Comparison of ENCODE assay signal across 11 cellular contexts in genomic region chr19:1154731-1155351, GRCh38. TPM values are rescaled to one million over a fixed set of nuclear protein-coding genes. Genes with fewer than 3 reads are reported as not detected.
DNase-seq lines count a peak whose midpoint lies in the region; ATAC-seq, FAIRE-seq and TF ChIP-seq lines count a peak whose summit lies in the region.
"Had no signal": no experiment of that assay in that cellular context is flagged by ENCODE, and none has a peak within 500 bp of the region (broad histone marks: within the 10 kb centered on the region; RNA-seq: fewer than 3 reads in every experiment).

No MANE protein-coding gene starts in this region.

- peak overlapping the region; percentile 70 for H3K4me2 ChIP-seq in A549

- H3K36me3 ChIP-seq in mucosa of descending colon (ENCODE audit: low read depth) = no peaks in the 10 kb centered on the region

- TF ChIP-seq CTCF in A549 (IDR thresholded peaks at IDR 0.05) = no peak
- no peak for TF ChIP-seq CTCF in epithelial cell of proximal tubule (conservative IDR thresholded peaks at IDR 0.05; ENCODE audit: low read depth, low read length)
- no peak for TF ChIP-seq CTCF in mucosa of descending colon (IDR thresholded peaks at IDR 0.05)

- no peak for TF ChIP-seq POLR2A in A549 (IDR thresholded peaks at IDR 0.05; ENCODE audit: low read length)

- POLR2A ChIA-PET in A549 (lab: Yijun Ruan, JAX) = interaction anchor here (1.3 to 1.5 kb wide), 3 partner anchors 9 to 32 kb away, joined by 3 to 5 read pairs (median 3); no protein-coding TSS in a partner anchor

- ATAC-seq in A549 (peak; percentile 73 to 78), mucosa of descending colon (peak; percentile 94), GM18909 (IDR thresholded peaks at IDR 0.05; ENCODE audit: poor library complexity, unreplicated experiment) (no peak)

- WGBS in A549 (ENCODE audit: missing lambda C conversion rate) = no CpG with 5 or more reads among the region's 32 CpGs

- intact Hi-C loops in mucosa of descending colon (cut with DNase I, micrococcal nuclease) = no loop called here

- peak; percentile 58 to 84 for DNase-seq in A549 (ENCODE audit: low read depth in 1 of 2, low spot score in 1 of 2)
- DNase-seq in NOMO-1 treated with dmso at 0.1 percent for 144 hours (lab: John Stamatoyannopoulos, UW; ENCODE audit: unreplicated experiment) = peak; percentile 30
- no peak for DNase-seq in epithelial cell of proximal tubule (ENCODE audit: low read depth)
- peak; percentile 78 to 89 (median 84) for DNase-seq in mucosa of descending colon
- DNase-seq in GM19240 (ENCODE audit: insufficient read length, low spot score) = no peak
- DNase-seq in superior temporal gyrus (ENCODE audit: extremely low spot score) = no peak
- DNase-seq in DMS53 treated with DMSO at 0.1 percent for 48 hours (lab: John Stamatoyannopoulos, UW; ENCODE audit: unreplicated experiment) = no peak
- DNase-seq: AML-193, immature natural killer cell had no signal

- FAIRE-seq in A549 (lab: Jason Lieb, UNC) = no peak

- TF ChIP-seq EP300 in A549 (IDR thresholded peaks at IDR 0.05) = peak; percentile 41 to 86; a peak in 4 of 5 replicates

- H3K4me3 ChIP-seq in A549 = peak overlapping the region; percentile 23; the same call in 1 of the 3 replicates
- peak overlapping the region; percentile 15 for H3K4me3 ChIP-seq in epithelial cell of proximal tubule (ENCODE audit: low read depth, low read length)
- no peak overlapping the region for H3K4me3 ChIP-seq in mucosa of descending colon

- no peaks in the 10 kb centered on the region for H3K9me3 ChIP-seq in A549
- no peaks in the 10 kb centered on the region for H3K9me3 ChIP-seq in mucosa of descending colon

- peak overlapping the region; percentile 90 to 98 for H3K27ac ChIP-seq in A549
- H3K27ac ChIP-seq: VCaP had no signal

- no peak; a peak in 1 of 5 replicates for TF ChIP-seq RAD21 in A549 (conservative IDR thresholded peaks at IDR 0.05 in 1 of 2, IDR thresholded peaks at IDR 0.05 in 1 of 2)

- CTCF ChIA-PET in A549 (lab: Yijun Ruan, JAX) = interaction anchor here (0.7 to 1.9 kb wide), 6 partner anchors 12 to 88 kb away, joined by 3 to 12 read pairs (median 4); partner anchors contain the start of gene ARHGAP45

- peaks cover 35% of the 10 kb centered on the region for H3K4me1 ChIP-seq in A549
- peaks cover 19% of the 10 kb centered on the region for H3K4me1 ChIP-seq in mucosa of descending colon (ENCODE audit: low read depth)

TF ChIP-seq in A549, 52 proteins besides CTCF, POLR2A, EP300 and RAD21 (continues in another document):
- TF ChIP-seq HOXB5 (CRISPR knock-in tag; IDR thresholded peaks at IDR 0.05) (no peak), HOXB13 (CRISPR knock-in tag; IDR thresholded peaks at IDR 0.05; ENCODE audit: low read depth) (peak; percentile 66; the same call in 1 of the 2 replicates), GATA3 (IDR thresholded peaks at IDR 0.05; ENCODE audit: borderline replicate concordance) (no peak), FOSL2 (IDR thresholded peaks at IDR 0.05) (no peak), FOSL2 (CRISPR knock-in tag; IDR thresholded peaks at IDR 0.05) (no peak; the same call in 1 of the 2 replicates), HOXA7 (CRISPR knock-in tag; IDR thresholded peaks at IDR 0.05) (no peak), PHF8 (IDR thresholded peaks at IDR 0.05; ENCODE audit: borderline replicate concordance, low read depth) (no peak), KDM5A (IDR thresholded peaks at IDR 0.05) (no peak), ELK1 (IDR thresholded peaks at IDR 0.05; ENCODE audit: low read depth, low read length) (no peak), CHD4 (IDR thresholded peaks at IDR 0.05; ENCODE audit: borderline replicate concordance) (no peak), EHF (CRISPR knock-in tag; IDR thresholded peaks at IDR 0.05) (no peak), EHMT2 (IDR thresholded peaks at IDR 0.05; ENCODE audit: low read depth) (no peak), FOXS1 (CRISPR knock-in tag; IDR thresholded peaks at IDR 0.05) (no peak), ATOH8 (CRISPR knock-in tag; IDR thresholded peaks at IDR 0.05; ENCODE audit: low read depth) (no peak), HES2 (IDR thresholded peaks at IDR 0.05) (0 out of 2 replicates have a peak, but pooled peaks have one; percentile 44), FOSB (CRISPR knock-in tag; IDR thresholded peaks at IDR 0.05) (no peak), HMGXB4 (CRISPR knock-in tag; IDR thresholded peaks at IDR 0.05; ENCODE audit: borderline replicate concordance) (no peak), CEBPB (IDR thresholded peaks at IDR 0.05) (peak; percentile 93 to 97), KDM1A (IDR thresholded peaks at IDR 0.05; ENCODE audit: low read depth) (no peak), MAZ (IDR thresholded peaks at IDR 0.05; ENCODE audit: borderline replicate concordance, low read depth, low read length) (no peak)

RNA-seq across cellular contexts. Expression of gene SBNO2, which starts 19.2 kb away (rescaled TPM):
- polyA plus RNA-seq in A549 (2011; rRNA removed) (6.8 and 8.4 TPM in 2 replicates), A549 (2017; fragmentation: RNase III; extraction: RNeasy Plus Mini Kit Qiagen cat#74134 plus additional on column Dnase treatment) (27.0 to 32.0 TPM (median 27.7 TPM) in 3 replicates)
- polyA plus RNA-seq in A549 (2012; cell fraction: cytosol; rRNA removed) = 28.7 and 40.8 TPM in 2 replicates
- 118 and 161 TPM in 2 replicates for polyA plus RNA-seq in A549 (2012; cell fraction: nucleus; rRNA removed)
- 9.6 and 15.2 TPM in 2 replicates for polyA minus RNA-seq in A549 (2011; rRNA and poly(A)+ RNA removed)
- total RNA-seq in epithelial cell of proximal tubule (56.2 and 66.1 TPM in 2 replicates), mucosa of descending colon (10 to 100 TPM; 58.0 to 86.6 (median 74.6) TPM)

RNA-seq across cellular contexts. Expression of gene STK11, which starts 50.7 kb away (rescaled TPM):
- 12.2 and 16.2 TPM in 2 replicates for polyA plus RNA-seq in A549 (2011; rRNA removed)
- 35.2 and 42.6 TPM in 2 replicates for polyA plus RNA-seq in A549 (2012; cell fraction: cytosol; rRNA removed)
- polyA plus RNA-seq in A549 (2012; cell fraction: nucleus; rRNA removed) = 108 and 121 TPM in 2 replicates
- polyA plus RNA-seq in A549 (2017; fragmentation: RNase III; extraction: RNeasy Plus Mini Kit Qiagen cat#74134 plus additional on column Dnase treatment) = 33.6 to 34.2 TPM (median 34.0 TPM) in 3 replicates
- 18.6 and 21.3 TPM in 2 replicates for polyA minus RNA-seq in A549 (2011; rRNA and poly(A)+ RNA removed)
- 80.4 and 96.9 TPM in 2 replicates for total RNA-seq in epithelial cell of proximal tubule
- 10 to 100 TPM; 69.6 to 86.6 (median 76.3) TPM for total RNA-seq in mucosa of descending colon

RNA-seq across cellular contexts. Expression of gene GPX4, which starts 51.0 kb away (rescaled TPM):
- polyA plus RNA-seq in A549 (2011; rRNA removed) (223 and 248 TPM in 2 replicates), A549 (2017; fragmentation: RNase III; extraction: RNeasy Plus Mini Kit Qiagen cat#74134 plus additional on column Dnase treatment) (370 to 402 TPM (median 394 TPM) in 3 replicates)
- 768 and 819 TPM in 2 replicates for polyA plus RNA-seq in A549 (2012; cell fraction: cytosol; rRNA removed)
- 378 and 395 TPM in 2 replicates for polyA plus RNA-seq in A549 (2012; cell fraction: nucleus; rRNA removed)
- polyA minus RNA-seq in A549 (2011; rRNA and poly(A)+ RNA removed) = 180 and 195 TPM in 2 replicates
- total RNA-seq in epithelial cell of proximal tubule (457 and 656 TPM in 2 replicates), mucosa of descending colon (100 to 1,000 TPM; 126 to 187 (median 144) TPM)

RNA-seq across cellular contexts. Expression of gene POLR2E, which starts 59.7 kb away (rescaled TPM):
- 81.0 and 99.6 TPM in 2 replicates for polyA plus RNA-seq in A549 (2011; rRNA removed)
- 346 and 402 TPM in 2 replicates for polyA plus RNA-seq in A549 (2012; cell fraction: cytosol; rRNA removed)
- 288 and 337 TPM in 2 replicates for polyA plus RNA-seq in A549 (2012; cell fraction: nucleus; rRNA removed)
- 170 to 181 TPM (median 172 TPM) in 3 replicates for polyA plus RNA-seq in A549 (2017; fragmentation: RNase III; extraction: RNeasy Plus Mini Kit Qiagen cat#74134 plus additional on column Dnase treatment)
- polyA minus RNA-seq in A549 (2011; rRNA and poly(A)+ RNA removed) = 102 and 159 TPM in 2 replicates
- 248 and 349 TPM in 2 replicates for total RNA-seq in epithelial cell of proximal tubule
- total RNA-seq in mucosa of descending colon = 100 to 1,000 TPM; 108 to 138 (median 133) TPM

Comparison
In these comparisons a context has a peak if more than half of its experiments do, and no peak if none do; other contexts are left out.
1. DNase-seq: peak in A549 (2 of 2), NOMO-1 treated with dmso at 0.1 percent for 144 hours (single experiment) and mucosa of descending colon (3 of 3); none in epithelial cell of proximal tubule (single experiment), GM19240 (single experiment), superior temporal gyrus (single experiment) and DMS53 treated with DMSO at 0.1 percent for 48 hours (single experiment).